ENCODE assay signal across 1 cellular context in the genomic region with DNA sequence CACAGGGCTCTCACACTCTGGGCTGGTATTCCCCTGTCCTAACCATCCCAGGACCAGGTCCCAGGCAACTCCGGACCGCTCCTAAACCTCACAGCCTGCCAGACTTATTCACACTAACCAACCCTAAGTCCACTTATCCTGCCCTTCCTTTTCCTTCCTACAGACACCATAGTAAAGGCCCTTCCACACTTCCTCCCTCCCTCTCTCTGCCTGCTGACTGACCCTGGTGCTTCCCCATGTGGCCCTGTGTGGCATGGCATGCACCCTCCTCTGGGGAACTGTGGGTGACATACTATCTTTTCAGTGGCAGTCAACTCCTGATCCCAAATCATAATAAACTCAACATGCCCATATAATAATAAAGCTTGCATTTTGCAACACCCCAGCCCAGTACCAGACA.
TF ChIP-seq lines count a peak whose summit lies in the region.

No MANE protein-coding gene starts in this region.

TF ChIP-seq in SK-N-SH, 30 proteins besides CTCF, POLR2A, EP300 and RAD21 (continued from another document):
- TF ChIP-seq FOXM1 (IDR thresholded peaks at IDR 0.05; ENCODE audit: low read depth) (no peak), ELF1 (IDR thresholded peaks at IDR 0.05) (no peak)
